ENCODE assay signal across 1 cellular context in genomic region chr1:172658871-172659453, GRCh38.
TF ChIP-seq lines count a peak whose summit lies in the region.

FASLG (plus strand) TSS chr1:172659103; CDS start chr1:172659202, 99 bp downstream.

TF ChIP-seq in HepG2, 621 proteins besides CTCF, POLR2A, EP300 and RAD21 (continued from another document):
- TF ChIP-seq CBX1 (IDR thresholded peaks at IDR 0.05; ENCODE audit: low read depth) (no peak), ZNF414 (CRISPR knock-in tag; IDR thresholded peaks at IDR 0.05) (no peak), ZNF776 (CRISPR knock-in tag; IDR thresholded peaks at IDR 0.05) (no peak)
TF ChIP-seq in HepG2: peak in this region for 0.
